ENCODE assay signal across 8 cellular contexts in the genomic region with DNA sequence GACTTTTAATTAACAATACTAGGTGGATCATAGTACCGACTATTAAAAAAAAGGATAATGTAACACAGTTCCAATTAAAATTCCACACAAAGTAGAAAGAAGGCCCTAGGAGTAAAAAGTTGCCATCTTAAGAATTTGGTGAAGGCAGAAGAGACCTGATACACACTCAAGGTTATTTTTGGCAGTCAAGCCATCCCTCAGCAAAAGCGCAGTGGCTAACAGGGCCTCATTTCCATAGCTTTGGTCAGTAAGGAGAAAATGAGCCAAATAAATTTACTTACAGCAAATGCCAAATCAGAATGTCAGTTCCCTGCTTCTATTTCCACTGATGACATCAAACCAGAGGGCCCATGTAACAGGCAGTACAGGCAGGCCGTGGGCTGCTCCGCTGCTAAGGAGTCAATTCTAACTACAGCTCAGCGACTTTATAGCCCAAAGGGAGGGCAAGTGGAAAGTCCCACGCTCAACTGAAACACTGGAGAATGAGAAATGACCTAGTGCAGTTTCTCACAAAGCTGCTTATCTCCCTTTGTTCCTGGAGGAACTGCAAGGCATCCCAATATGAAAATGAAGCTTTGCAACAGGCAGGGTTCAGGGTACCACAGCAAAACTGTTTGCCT. TPM values are rescaled to one million over a fixed set of nuclear protein-coding genes. Genes with fewer than 3 reads are reported as not detected.
DNase-seq lines count a peak whose midpoint lies in the region; ATAC-seq and TF ChIP-seq lines count a peak whose summit lies in the region.

No MANE protein-coding gene starts in this region.

- 34 to 75% methylated on average over 1 to 5 of the region's 6 CpGs for WGBS in gastroesophageal sphincter (ENCODE audit: low coverage in 1 of 2), 2 donors

- peaks cover 32 to 66% of the 10 kb centered on the region in 2 donors for H3K4me1 ChIP-seq in muscle layer of duodenum (ENCODE audit: control insufficient read depth in 1 of 2, insufficient read depth in 2 of 2, low read length in 2 of 2)
- peaks cover 26 to 98% (median 33%) of the 10 kb centered on the region in 3 donors for H3K4me1 ChIP-seq in gastroesophageal sphincter

- in situ Hi-C loops in astrocyte of the spinal cord (cut with HindIII; ENCODE audit: low sequenced_read_pairs) (no loop called here), KBM-7 (cut with MboI; ENCODE audit: low pct_unique_long_range_greater_than_20kb, low sequenced_read_pairs) (loop anchor here (25.0 kb wide), 1 partner anchor 351 kb away; no protein-coding TSS in a partner anchor)

- H3K27ac ChIP-seq in muscle layer of duodenum (ENCODE audit: low read length), result peak overlapping the region; percentile 10
- peak overlapping the region in 2 of 4 donors; percentile 36 to 38 for H3K27ac ChIP-seq in gastroesophageal sphincter

- TF ChIP-seq EP300 in gastroesophageal sphincter (IDR thresholded peaks at IDR 0.05), result no peak

- DNase-seq in CD1c-positive myeloid dendritic cell (ENCODE audit: extremely low spot score) (peak; percentile 25), astrocyte of the spinal cord (ENCODE audit: low read depth, low spot score) (peak; percentile 45), KBM-7 (no peak), iPS-NIHi7 (ENCODE audit: extremely low spot score) (no peak)

- TF ChIP-seq POLR2A in gastroesophageal sphincter (IDR thresholded peaks at IDR 0.05), result no peak

- H3K4me3 ChIP-seq in astrocyte of the spinal cord (ENCODE audit: low read depth, low read length), result no peak overlapping the region
- peak overlapping the region in 1 of 2 donors; percentile 4 for H3K4me3 ChIP-seq in muscle layer of duodenum (ENCODE audit: low read depth in 1 of 2, low read length in 2 of 2)
- H3K4me3 ChIP-seq in gastroesophageal sphincter, result no peak overlapping the region

- no peak for TF ChIP-seq CTCF in astrocyte of the spinal cord (IDR thresholded peaks at IDR 0.05; ENCODE audit: low read depth, low read length)
- TF ChIP-seq CTCF in gastroesophageal sphincter (IDR thresholded peaks at IDR 0.05), result no peak

- peaks cover 7 to 23% of the 10 kb centered on the region in 2 donors for H3K36me3 ChIP-seq in muscle layer of duodenum (ENCODE audit: control insufficient read depth in 1 of 2, insufficient read depth in 2 of 2, low read length in 2 of 2)
- H3K36me3 ChIP-seq in gastroesophageal sphincter, result peaks cover 0 to 23% of the 10 kb centered on the region in 2 donors

- no peaks in the 10 kb centered on the region for H3K9me3 ChIP-seq in muscle layer of duodenum (ENCODE audit: control insufficient read depth in 1 of 2, low read length in 2 of 2)
- no peaks in the 10 kb centered on the region for H3K9me3 ChIP-seq in gastroesophageal sphincter

- ATAC-seq in GM21367 (IDR thresholded peaks at IDR 0.05; ENCODE audit: unreplicated experiment), result peak; percentile 71
- ATAC-seq in HG03575 (IDR thresholded peaks at IDR 0.05; ENCODE audit: extremely low read depth, insufficient number of reproducible peaks, low FRiP score, unreplicated experiment), result peak; percentile 68
- no peak for ATAC-seq in gastroesophageal sphincter

- H3K27me3 ChIP-seq in muscle layer of duodenum (ENCODE audit: low read depth, low read length) (no peaks in the 10 kb centered on the region), gastroesophageal sphincter (no peaks in the 10 kb centered on the region)

RNA-seq across cellular contexts. Expression of a gene that starts 6.3 kb away (rescaled TPM):
- total RNA-seq in gastroesophageal sphincter, result 100 to 1,000 TPM in 2 of 4 donors, 10 to 100 TPM in 2; 25.5 to 140 (median 73.5) TPM

RNA-seq across cellular contexts. Expression of a gene that starts 26.2 kb away (rescaled TPM):
- 10 to 100 TPM; 13.7 to 39.7 (median 20.5) TPM for total RNA-seq in gastroesophageal sphincter

Comparison
In these comparisons a context has a peak if more than half of its experiments do, and no peak if none do; other contexts are left out.
1. DNase-seq: peak in CD1c-positive myeloid dendritic cell (single experiment) and astrocyte of the spinal cord (single experiment); none in KBM-7 (single experiment) and iPS-NIHi7 (single experiment).